ENCODE assay signal across 15 cellular contexts in the genomic region with DNA sequence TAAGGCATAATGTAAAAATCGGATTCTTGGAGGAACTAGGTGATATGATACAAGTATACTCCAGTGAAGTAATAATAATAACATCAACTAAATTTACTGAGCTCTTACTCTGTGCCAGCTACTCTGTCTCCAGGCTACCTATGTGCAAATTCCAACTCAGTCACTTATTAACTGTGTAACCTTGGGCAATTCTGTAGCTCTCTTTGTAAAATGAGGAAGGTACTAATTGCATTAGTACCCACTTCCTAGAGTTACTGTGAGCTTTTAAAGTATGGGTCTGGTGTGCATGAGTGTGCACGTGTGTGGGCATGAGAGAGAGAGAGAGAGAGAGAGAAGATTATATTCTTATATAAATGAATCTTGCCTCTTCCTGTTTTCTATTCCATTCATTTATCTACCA.
A peak's percentile ranks its signal among the peaks of the same experiment; 100 is the strongest.
DNase-seq lines count a peak whose midpoint lies in the region; TF ChIP-seq lines count a peak whose summit lies in the region.
"Had no signal": no experiment of that assay in that cellular context is flagged by ENCODE, and none has a peak within 500 bp of the region (broad histone marks: within the 10 kb centered on the region; RNA-seq: fewer than 3 reads in every experiment).

No MANE protein-coding gene starts in this region.

- TF ChIP-seq CTCF in epithelial cell of proximal tubule (conservative IDR thresholded peaks at IDR 0.05; ENCODE audit: low read depth, low read length) = no peak

- H3K4me3 ChIP-seq in epithelial cell of proximal tubule (ENCODE audit: low read depth, low read length) = no peak overlapping the region
- H3K4me3 ChIP-seq: BLaER1 treated with 17β-estradiol and CSF1 and Interleukin-3, amounts not matched to agents 10 nM and 100 nM had no signal

- DNase-seq in NOMO-1 treated with DMSO at 0.1 percent for 48 hours (lab: John Stamatoyannopoulos, UW; ENCODE audit: unreplicated experiment) (peak; percentile 10), NOMO-1 (lab: John Stamatoyannopoulos, UW; ENCODE audit: unreplicated experiment in 2 of 2) (no peak), epithelial cell of proximal tubule (ENCODE audit: low read depth) (peak; percentile 30), left kidney (ENCODE audit: low read depth, low spot score) (peak; percentile 39), renal cortical epithelial cell (ENCODE audit: low read depth) (peak; percentile 85), SIG-M5 (lab: John Stamatoyannopoulos, UW) (no peak), NCI-H1105 (lab: John Stamatoyannopoulos, UW) (no peak), NCI-H1694 treated with DMSO at 0.1 percent for 48 hours (lab: John Stamatoyannopoulos, UW) (no peak)
- DNase-seq: 8988T; ACHN; CD4-positive, CD25-positive, alpha-beta regulatory T cell; DMS79; GOT3; H9 had no signal

Comparison
In these comparisons a context has a peak if more than half of its experiments do, and no peak if none do; other contexts are left out.
1. DNase-seq: peak in NOMO-1 treated with DMSO at 0.1 percent for 48 hours (single experiment), epithelial cell of proximal tubule (single experiment), left kidney (single experiment) and renal cortical epithelial cell (single experiment); none in NOMO-1 (0 of 2), SIG-M5 (single experiment), NCI-H1105 (single experiment) and NCI-H1694 treated with DMSO at 0.1 percent for 48 hours (single experiment).